ENCODE assay signal across 19 cellular contexts in the genomic region with DNA sequence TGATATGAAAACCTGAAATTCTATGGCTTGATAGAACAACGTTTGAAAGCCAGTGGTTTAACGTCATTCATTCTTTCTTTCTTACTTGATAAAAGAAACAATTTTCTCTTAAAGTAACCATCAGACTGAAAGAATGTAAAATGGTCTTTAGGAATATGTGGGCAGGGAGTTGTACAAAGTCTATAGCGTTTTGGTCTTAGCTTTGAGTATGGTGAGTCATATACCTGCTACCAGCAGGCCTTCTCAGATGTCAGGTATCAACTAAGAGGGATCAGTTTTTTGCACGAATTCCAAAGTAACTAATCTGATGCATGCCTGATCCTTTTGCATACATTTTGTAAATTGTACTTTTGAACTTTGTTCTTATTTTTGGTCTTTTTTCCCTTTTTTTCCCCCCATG.
DNase-seq lines count a peak whose midpoint lies in the region; ATAC-seq, FAIRE-seq and TF ChIP-seq lines count a peak whose summit lies in the region.
"Had no signal": no experiment of that assay in that cellular context is flagged by ENCODE, and none has a peak within 500 bp of the region (broad histone marks: within the 10 kb centered on the region; RNA-seq: fewer than 3 reads in every experiment).

No MANE protein-coding gene starts in this region.

- no peaks in the 10 kb centered on the region for H3K36me3 ChIP-seq in astrocyte (ENCODE audit: insufficient read depth, low read length)
- H3K36me3 ChIP-seq in lower lobe of right lung, result no peaks in the 10 kb centered on the region
- no peaks in the 10 kb centered on the region for H3K36me3 ChIP-seq in CD8-positive, alpha-beta memory T cell (ENCODE audit: insufficient read depth, low read length)
- H3K36me3 ChIP-seq: BE2C had no signal

- H3K4me1 Mint-ChIP-seq in astrocyte (ENCODE audit: low read depth, unreplicated experiment) (no peaks in the 10 kb centered on the region), CD14-positive monocyte (no peaks in the 10 kb centered on the region)
- no peaks in the 10 kb centered on the region for H3K4me1 Mint-ChIP-seq in CD8-positive, alpha-beta memory T cell

- H3K27me3 Mint-ChIP-seq in astrocyte (ENCODE audit: low read depth, unreplicated experiment), result no peaks in the 10 kb centered on the region
- no peaks in the 10 kb centered on the region for H3K27me3 Mint-ChIP-seq in CD14-positive monocyte (ENCODE audit: low read depth in 3 of 3)
- no peaks in the 10 kb centered on the region for H3K27me3 Mint-ChIP-seq in CD8-positive, alpha-beta memory T cell
- H3K27me3 Mint-ChIP-seq: CD4-positive, alpha-beta T cell had no signal

- no peaks in the 10 kb centered on the region for H3K9me3 ChIP-seq in astrocyte (ENCODE audit: insufficient read depth, low read depth, low read length)
- no peaks in the 10 kb centered on the region for H3K9me3 ChIP-seq in lower lobe of right lung
- no peaks in the 10 kb centered on the region for H3K9me3 ChIP-seq in CD8-positive, alpha-beta memory T cell (ENCODE audit: low read length)
- H3K9me3 ChIP-seq: BE2C had no signal

- POLR2A ChIA-PET in CD8-positive, alpha-beta memory T cell (lab: Charles Lee), result no interaction called here

- no peak overlapping the region for H3K4me3 ChIP-seq in astrocyte (ENCODE audit: insufficient read depth, low read depth, low read length)
- H3K4me3 ChIP-seq in lower lobe of right lung, result no peak overlapping the region
- no peak overlapping the region for H3K4me3 ChIP-seq in CD8-positive, alpha-beta memory T cell (ENCODE audit: low read length)
- H3K4me3 ChIP-seq: GM23338, K562 had no signal

- H3K27ac Mint-ChIP-seq in astrocyte (ENCODE audit: unreplicated experiment) (no peak overlapping the region), CD14-positive monocyte (no peak overlapping the region)
- no peak overlapping the region for H3K27ac Mint-ChIP-seq in CD8-positive, alpha-beta memory T cell
- H3K27ac Mint-ChIP-seq: CD4-positive, alpha-beta T cell; GM23338 had no signal

- CTCF ChIA-PET in CD8-positive, alpha-beta memory T cell (lab: Charles Lee), result no interaction called here

- H3K9ac ChIP-seq in astrocyte (ENCODE audit: low read length), result no peak overlapping the region

- H4K20me1 ChIP-seq in astrocyte (ENCODE audit: insufficient read depth, low read length), result no peaks in the 10 kb centered on the region

- H3K27me3 ChIP-seq in astrocyte (ENCODE audit: insufficient read depth, low read length) (no peaks in the 10 kb centered on the region), lower lobe of right lung (ENCODE audit: low read depth) (no peaks in the 10 kb centered on the region)
- H3K27me3 ChIP-seq in CD8-positive, alpha-beta memory T cell (ENCODE audit: insufficient read depth, low read length, poor library complexity, severe bottlenecking), result no peaks in the 10 kb centered on the region
- H3K27me3 ChIP-seq: BE2C had no signal

- ATAC-seq in lower lobe of right lung, result no peak
- ATAC-seq: GM23338, K562 had no signal

- TF ChIP-seq CTCF in astrocyte (IDR thresholded peaks at IDR 0.05; ENCODE audit: insufficient read depth, low read depth, low read length) (no peak), lower lobe of right lung (IDR thresholded peaks at IDR 0.05) (no peak), CD14-positive monocyte (IDR thresholded peaks at IDR 0.05) (no peak)

- no peak overlapping the region for H3K4me2 ChIP-seq in astrocyte (ENCODE audit: low read length)
- H3K4me2 ChIP-seq: GM23338 had no signal

- intact Hi-C loops in lower lobe of right lung (cut with DNase I) (no loop called here), CD14-positive monocyte (cut with micrococcal nuclease) (no loop called here)

- H3K36me3 Mint-ChIP-seq in astrocyte (ENCODE audit: low read depth, unreplicated experiment) (no peaks in the 10 kb centered on the region), CD14-positive monocyte (no peaks in the 10 kb centered on the region)
- H3K36me3 Mint-ChIP-seq in CD8-positive, alpha-beta memory T cell, result no peaks in the 10 kb centered on the region

- H3K27ac ChIP-seq in astrocyte (ENCODE audit: low read depth, low read length) (no peak overlapping the region), lower lobe of right lung (no peak overlapping the region)
- no peak overlapping the region for H3K27ac ChIP-seq in CD8-positive, alpha-beta memory T cell (ENCODE audit: low read depth, low read length)
- H3K27ac ChIP-seq: HL-60 had no signal

- H3K4me1 ChIP-seq in astrocyte (ENCODE audit: insufficient read depth, low read length), result no peaks in the 10 kb centered on the region
- H3K4me1 ChIP-seq in lower lobe of right lung, result no peaks in the 10 kb centered on the region
- H3K4me1 ChIP-seq in CD8-positive, alpha-beta memory T cell (ENCODE audit: insufficient read depth, low read length), result no peaks in the 10 kb centered on the region
- H3K4me1 ChIP-seq: BE2C had no signal

- FAIRE-seq in astrocyte (lab: Jason Lieb, UNC), result no peak
- FAIRE-seq: H54, HTR-8/SVneo, K562 had no signal

- H2AFZ ChIP-seq in astrocyte (ENCODE audit: low read depth, low read length), result no peak overlapping the region
- H2AFZ ChIP-seq: GM23338 had no signal

- no peaks in the 10 kb centered on the region for H3K79me2 ChIP-seq in astrocyte (ENCODE audit: insufficient read depth, low read length)

- peak; percentile 10 for DNase-seq in DMS 273 treated with DMSO at 0.1 percent for 48 hours (lab: John Stamatoyannopoulos, UW)
- peak; percentile 32 for DNase-seq in HT1080 (ENCODE audit: low read depth)
- peak; percentile 20 for DNase-seq in astrocyte (ENCODE audit: low read depth)
- DNase-seq in lower lobe of right lung, result no peak
- no peak for DNase-seq in CD14-positive monocyte (ENCODE audit: low spot score)
- no peak for DNase-seq in CD8-positive, alpha-beta memory T cell
- DNase-seq: ACHN; BE2C; C1 segment of cervical spinal cord; CD4-positive, alpha-beta T cell; DMS79 treated with DMSO at 0.1 percent for 48 hours; GF-D8; HCEC 1CT; IMR-90 had no signal

- H3K4me3 Mint-ChIP-seq in astrocyte (ENCODE audit: unreplicated experiment) (no peak overlapping the region), CD14-positive monocyte (no peak overlapping the region)
- H3K4me3 Mint-ChIP-seq in CD8-positive, alpha-beta memory T cell, result no peak overlapping the region
- H3K4me3 Mint-ChIP-seq: CD4-positive, alpha-beta T cell; GM23338 had no signal

- no peaks in the 10 kb centered on the region for H3K9me3 Mint-ChIP-seq in astrocyte (ENCODE audit: unreplicated experiment)
- H3K9me3 Mint-ChIP-seq in CD14-positive monocyte, result peaks cover 0 to 1% (median 0%) of the 10 kb centered on the region in 7 donors
- H3K9me3 Mint-ChIP-seq in CD8-positive, alpha-beta memory T cell, result no peaks in the 10 kb centered on the region
- H3K9me3 Mint-ChIP-seq: CD4-positive, alpha-beta T cell; GM23338 had no signal

Comparison
In these comparisons a context has a peak if more than half of its experiments do, and no peak if none do; other contexts are left out.
1. DNase-seq: peak in DMS 273 treated with DMSO at 0.1 percent for 48 hours (single experiment), HT1080 (single experiment) and astrocyte (single experiment); none in lower lobe of right lung (single experiment), CD14-positive monocyte (single experiment) and CD8-positive, alpha-beta memory T cell (0 of 5).